In genomic region chr21:39388038-39388810, GRCh38 we compare ENCODE assay signal across 8 cellular contexts. TPM values are rescaled to one million over a fixed set of nuclear protein-coding genes. Genes with fewer than 3 reads are reported as not detected.
DNase-seq lines count a peak whose midpoint lies in the region; FAIRE-seq and TF ChIP-seq lines count a peak whose summit lies in the region.

No MANE protein-coding gene starts in this region.

- H2AK5ac ChIP-seq in neuronal stem cell (ENCODE audit: low read depth, low read length) = no peak overlapping the region

- H3K18ac ChIP-seq in neuronal stem cell (ENCODE audit: low read length) = peak overlapping the region; percentile 66

- peak overlapping the region; percentile 43 for H3K4me2 ChIP-seq in neuronal stem cell (ENCODE audit: insufficient read depth, low read length, poor library complexity, severe bottlenecking)

- H2BK5ac ChIP-seq in neuronal stem cell (ENCODE audit: low read length) = no peak overlapping the region

- H3K23ac ChIP-seq in neuronal stem cell (ENCODE audit: low read depth, low read length, poor library complexity) = peak overlapping the region; percentile 61

- H3K36me3 ChIP-seq in HAP-1 (replicated peaks) (peaks cover 24% of the 10 kb centered on the region), neuronal stem cell (replicated peaks in 1 of 2; ENCODE audit: control insufficient read depth in 2 of 2, insufficient read depth in 2 of 2, low read length in 2 of 2) (peaks cover 2 to 28% of the 10 kb centered on the region in 2 donors)

- peaks cover 9% of the 10 kb centered on the region for H3K79me1 ChIP-seq in neuronal stem cell (ENCODE audit: low read depth, low read length)

- no peak overlapping the region for H3K14ac ChIP-seq in neuronal stem cell (ENCODE audit: low read length)

- peak; percentile 93 for TF ChIP-seq CTCF in LNCaP clone FGC (IDR thresholded peaks at IDR 0.05; ENCODE audit: control insufficient read depth, extremely low read depth, insufficient read depth)

- peak overlapping the region; percentile 63 for H2AFZ ChIP-seq in neuronal stem cell (ENCODE audit: low read length)

- no peak overlapping the region for H4K8ac ChIP-seq in neuronal stem cell (ENCODE audit: low read depth, low read length)

- in situ Hi-C loops in G401 (cut with HindIII; ENCODE audit: low sequenced_read_pairs) (no loop called here), HAP-1 (cut with MboI; ENCODE audit: low sequenced_read_pairs) (loop anchor here (25.0 kb wide), 1 partner anchor 576 kb away; the partner anchor contains the start of gene ETS2)

- no peak overlapping the region for H2BK120ac ChIP-seq in neuronal stem cell (ENCODE audit: low read depth, low read length)

- H2BK12ac ChIP-seq in neuronal stem cell (ENCODE audit: low read length) = no peak overlapping the region

- H3K27me3 ChIP-seq in HAP-1 (ENCODE audit: low read depth) (no peaks in the 10 kb centered on the region), neuronal stem cell (ENCODE audit: control insufficient read depth in 3 of 3, insufficient read depth in 3 of 3, low read depth in 1 of 3, low read length in 3 of 3) (no peaks in the 10 kb centered on the region)

- no peak overlapping the region for H2BK15ac ChIP-seq in neuronal stem cell (ENCODE audit: low read length)

- WGBS in neuronal stem cell (ENCODE audit: extremely low coverage in 2 of 2, insufficient read length in 2 of 2, insufficient replicate concordance in 1 of 2), 2 donors = no CpG with 5 or more reads among the region's 35 CpGs

- no peak overlapping the region for H4K91ac ChIP-seq in neuronal stem cell (ENCODE audit: low read depth, low read length, poor library complexity)

- DNase-seq in G401 (ENCODE audit: low spot score) (peak; percentile 85), HAP-1 (ENCODE audit: low spot score in 2 of 2) (peak; percentile 78 to 96), LNCaP clone FGC (ENCODE audit: low read depth) (no peak), SHP77 (lab: John Stamatoyannopoulos, UW) (peak; percentile 55 to 82), activated gamma-delta T cell treated with Interleukin-2 at 50 U/mL for 16 hours (peak; percentile 90), frontal cortex (ENCODE audit: low spot score in 2 of 2) (peak; percentile 78 to 90), neuronal stem cell (ENCODE audit: low spot score) (peak; percentile 80), stromal cell of bone marrow (ENCODE audit: low read depth) (peak; percentile 59)

- H3K4me3 ChIP-seq in HAP-1 (peak overlapping the region; percentile 29), LNCaP clone FGC (ENCODE audit: low read depth, low read length) (peak overlapping the region; percentile 55), neuronal stem cell (ENCODE audit: low read length in 2 of 2) (peak overlapping the region; percentile 49 to 61)

- no peak overlapping the region for H3K9ac ChIP-seq in neuronal stem cell (ENCODE audit: low read depth, low read length, poor library complexity)

- no peak overlapping the region for H3K4ac ChIP-seq in neuronal stem cell (ENCODE audit: low read length)

- FAIRE-seq in frontal cortex (lab: Jason Lieb, UNC) = no peak

- H3K9me3 ChIP-seq in HAP-1 (no peaks in the 10 kb centered on the region), neuronal stem cell (replicated peaks in 1 of 2; ENCODE audit: control insufficient read depth in 2 of 2, insufficient read depth in 1 of 2, low read depth in 1 of 2, low read length in 2 of 2) (no peaks in the 10 kb centered on the region)

- H3K27ac ChIP-seq in neuronal stem cell (replicated peaks; ENCODE audit: low read length) = peak overlapping the region; percentile 57

- peaks cover 10% of the 10 kb centered on the region for H3K4me1 ChIP-seq in HAP-1
- peaks cover 0 to 24% of the 10 kb centered on the region in 2 donors for H3K4me1 ChIP-seq in neuronal stem cell (ENCODE audit: control insufficient read depth in 2 of 2, insufficient read depth in 1 of 2, low read depth in 1 of 2, low read length in 2 of 2)

RNA-seq across cellular contexts. Expression of gene HMGN1, which starts 39.3 kb away (rescaled TPM):
- 480 and 489 TPM in 2 replicates for total RNA-seq in G401 (2014; rRNA removed; shearing (Covaris generic))
- 143 TPM for total RNA-seq in frontal cortex
- polyA plus RNA-seq in neuronal stem cell (2013, experiment 1 of 2) = 572 TPM
- 584 TPM for polyA plus RNA-seq in neuronal stem cell (2013, experiment 2 of 2)

RNA-seq across cellular contexts. Expression of gene LCA5L, which starts 57.4 kb away (rescaled TPM):
- 0.18 and 5.0 TPM in 2 replicates for total RNA-seq in G401 (2014; rRNA removed; shearing (Covaris generic))
- total RNA-seq in frontal cortex = under 0.01 TPM
- polyA plus RNA-seq in neuronal stem cell (2013, experiment 1 of 2) = 1.1 TPM
- 1.1 TPM for polyA plus RNA-seq in neuronal stem cell (2013, experiment 2 of 2)
